ENCODE assay signal across 17 cellular contexts in genomic region chr19:14460935-14461334, GRCh38. TPM values are rescaled to one million over a fixed set of nuclear protein-coding genes. Genes with fewer than 3 reads are reported as not detected.
DNase-seq lines count a peak whose midpoint lies in the region; ATAC-seq and TF ChIP-seq lines count a peak whose summit lies in the region.
"Had no signal": no experiment of that assay in that cellular context is flagged by ENCODE, and none has a peak within 500 bp of the region (broad histone marks: within the 10 kb centered on the region; RNA-seq: fewer than 3 reads in every experiment).

No MANE protein-coding gene starts in this region.

- H3K36me3 ChIP-seq in naive thymus-derived CD4-positive, alpha-beta T cell (ENCODE audit: control insufficient read depth in 2 of 3, insufficient read depth in 3 of 3, low read length in 3 of 3): peaks cover 0 to 86% (median 22%) of the 10 kb centered on the region in 3 experiments
- no peaks in the 10 kb centered on the region for H3K36me3 ChIP-seq in uterus

- no peak overlapping the region for H3K4me3 Mint-ChIP-seq in activated CD8-positive, alpha-beta T cell treated with anti-CD3 and anti-CD28 coated beads, Interleukin-2, amount 10 ng/mL, durations not matched to agents 7 days and 5 days
- no peak overlapping the region for H3K4me3 Mint-ChIP-seq in activated CD8-positive, alpha-beta T cell treated with anti-CD3 and anti-CD28 coated beads for 36 hours
- no peak overlapping the region for H3K4me3 Mint-ChIP-seq in T-helper 17 cell
- no peak overlapping the region for H3K4me3 Mint-ChIP-seq in naive thymus-derived CD4-positive, alpha-beta T cell

- H3K36me3 Mint-ChIP-seq in activated CD8-positive, alpha-beta T cell treated with anti-CD3 and anti-CD28 coated beads, Interleukin-2, amount 10 ng/mL, durations not matched to agents 7 days and 5 days (ENCODE audit: low read depth): peaks cover 65% of the 10 kb centered on the region
- H3K36me3 Mint-ChIP-seq in activated CD8-positive, alpha-beta T cell treated with anti-CD3 and anti-CD28 coated beads for 36 hours (ENCODE audit: low read depth): peaks cover 31% of the 10 kb centered on the region
- peaks cover 7% of the 10 kb centered on the region for H3K36me3 Mint-ChIP-seq in T-helper 17 cell (ENCODE audit: low read depth)
- peaks cover 9 to 54% (median 19%) of the 10 kb centered on the region in 5 donors for H3K36me3 Mint-ChIP-seq in naive thymus-derived CD4-positive, alpha-beta T cell

- no peak for ATAC-seq in activated CD8-positive, alpha-beta T cell treated with anti-CD3 and anti-CD28 coated beads, Interleukin-2, amount 10 ng/mL, durations not matched to agents 7 days and 5 days
- ATAC-seq in activated CD8-positive, alpha-beta T cell treated with anti-CD3 and anti-CD28 coated beads for 36 hours: no peak
- ATAC-seq in T-helper 17 cell: no peak
- no peak for ATAC-seq in naive thymus-derived CD4-positive, alpha-beta T cell
- ATAC-seq: HepG2 had no signal

- H3K27ac Mint-ChIP-seq in activated CD8-positive, alpha-beta T cell treated with anti-CD3 and anti-CD28 coated beads, Interleukin-2, amount 10 ng/mL, durations not matched to agents 7 days and 5 days: peak overlapping the region; percentile 27
- H3K27ac Mint-ChIP-seq in activated CD8-positive, alpha-beta T cell treated with anti-CD3 and anti-CD28 coated beads for 36 hours: no peak overlapping the region
- peak overlapping the region; percentile 83 for H3K27ac Mint-ChIP-seq in T-helper 17 cell
- peak overlapping the region in 5 of 9 donors; percentile 1 to 76 (median 8) for H3K27ac Mint-ChIP-seq in naive thymus-derived CD4-positive, alpha-beta T cell

- no peak overlapping the region for H3K4me3 ChIP-seq in naive thymus-derived CD4-positive, alpha-beta T cell (ENCODE audit: low read length)
- no peak overlapping the region for H3K4me3 ChIP-seq in uterus
- H3K4me3 ChIP-seq: Peyer's patch had no signal

- H3K27me3 Mint-ChIP-seq in activated CD8-positive, alpha-beta T cell treated with anti-CD3 and anti-CD28 coated beads, Interleukin-2, amount 10 ng/mL, durations not matched to agents 7 days and 5 days (ENCODE audit: low read depth): no peaks in the 10 kb centered on the region
- H3K27me3 Mint-ChIP-seq in activated CD8-positive, alpha-beta T cell treated with anti-CD3 and anti-CD28 coated beads for 36 hours: no peaks in the 10 kb centered on the region
- H3K27me3 Mint-ChIP-seq in T-helper 17 cell: no peaks in the 10 kb centered on the region
- no peaks in the 10 kb centered on the region for H3K27me3 Mint-ChIP-seq in naive thymus-derived CD4-positive, alpha-beta T cell

- no peak overlapping the region for H3K27ac ChIP-seq in naive thymus-derived CD4-positive, alpha-beta T cell (ENCODE audit: low read depth, low read length)
- H3K27ac ChIP-seq in uterus: no peak overlapping the region
- H3K27ac ChIP-seq: 22Rv1, Peyer's patch had no signal

- CTCF ChIA-PET in activated CD8-positive, alpha-beta T cell treated with anti-CD3 and anti-CD28 coated beads, Interleukin-2, amount 10 ng/mL, durations not matched to agents 7 days and 5 days (lab: Charles Lee): interaction anchor here (1.4 kb wide), 1 partner anchor 11 kb away, joined by 3 read pairs; no protein-coding TSS in a partner anchor
- CTCF ChIA-PET in activated CD8-positive, alpha-beta T cell treated with anti-CD3 and anti-CD28 coated beads for 36 hours (lab: Charles Lee): interaction anchor here (0.7 to 4.3 kb wide), 2 partner anchors 19 to 263 kb away, joined by 3 to 20 read pairs; no protein-coding TSS in a partner anchor
- CTCF ChIA-PET in naive thymus-derived CD4-positive, alpha-beta T cell (lab: Charles Lee): no interaction called here

- H3K9me3 Mint-ChIP-seq in activated CD8-positive, alpha-beta T cell treated with anti-CD3 and anti-CD28 coated beads, Interleukin-2, amount 10 ng/mL, durations not matched to agents 7 days and 5 days (ENCODE audit: insufficient read depth): no peaks in the 10 kb centered on the region
- H3K9me3 Mint-ChIP-seq in activated CD8-positive, alpha-beta T cell treated with anti-CD3 and anti-CD28 coated beads for 36 hours: no peaks in the 10 kb centered on the region
- no peaks in the 10 kb centered on the region for H3K9me3 Mint-ChIP-seq in naive thymus-derived CD4-positive, alpha-beta T cell

- H3K9me3 ChIP-seq in T-helper 17 cell (ENCODE audit: control insufficient read depth, low read length, poor library complexity, severe bottlenecking) (no peaks in the 10 kb centered on the region), uterus (no peaks in the 10 kb centered on the region)
- H3K9me3 ChIP-seq in naive thymus-derived CD4-positive, alpha-beta T cell (ENCODE audit: control insufficient read depth in 2 of 3, low read length in 3 of 3): no peaks in the 10 kb centered on the region
- H3K9me3 ChIP-seq: Caco-2, Peyer's patch had no signal

- no peaks in the 10 kb centered on the region for H3K27me3 ChIP-seq in naive thymus-derived CD4-positive, alpha-beta T cell (ENCODE audit: control insufficient read depth in 2 of 2, insufficient read depth in 2 of 2, low read length in 2 of 2)
- H3K27me3 ChIP-seq in uterus: no peaks in the 10 kb centered on the region
- H3K27me3 ChIP-seq: Peyer's patch had no signal

- peaks cover 17% of the 10 kb centered on the region for H3K4me1 Mint-ChIP-seq in activated CD8-positive, alpha-beta T cell treated with anti-CD3 and anti-CD28 coated beads, Interleukin-2, amount 10 ng/mL, durations not matched to agents 7 days and 5 days (ENCODE audit: low read depth)
- H3K4me1 Mint-ChIP-seq in activated CD8-positive, alpha-beta T cell treated with anti-CD3 and anti-CD28 coated beads for 36 hours (ENCODE audit: low read depth): peaks cover 9% of the 10 kb centered on the region
- H3K4me1 Mint-ChIP-seq in T-helper 17 cell: peaks cover 7% of the 10 kb centered on the region
- peaks cover 0 to 14% (median 3%) of the 10 kb centered on the region in 7 donors for H3K4me1 Mint-ChIP-seq in naive thymus-derived CD4-positive, alpha-beta T cell

- intact Hi-C loops in activated CD8-positive, alpha-beta T cell treated with anti-CD3 and anti-CD28 coated beads for 36 hours (cut with micrococcal nuclease): no loop called here
- intact Hi-C loops in naive thymus-derived CD4-positive, alpha-beta T cell (cut with micrococcal nuclease): no loop called here
- intact Hi-C loops in uterus (cut with DNase I; ENCODE audit: low total_unique reads): no loop called here

- POLR2A ChIA-PET in activated CD8-positive, alpha-beta T cell treated with anti-CD3 and anti-CD28 coated beads, Interleukin-2, amount 10 ng/mL, durations not matched to agents 7 days and 5 days (lab: Charles Lee): no interaction called here
- POLR2A ChIA-PET in activated CD8-positive, alpha-beta T cell treated with anti-CD3 and anti-CD28 coated beads for 36 hours (lab: Charles Lee): no interaction called here
- POLR2A ChIA-PET in naive thymus-derived CD4-positive, alpha-beta T cell (lab: Charles Lee): no interaction called here

- TF ChIP-seq CTCF in activated CD8-positive, alpha-beta T cell treated with anti-CD3 and anti-CD28 coated beads for 36 hours (IDR thresholded peaks at IDR 0.05): no peak
- TF ChIP-seq CTCF in uterus (IDR thresholded peaks at IDR 0.05): no peak

- H3K4me1 ChIP-seq in naive thymus-derived CD4-positive, alpha-beta T cell (ENCODE audit: control insufficient read depth in 2 of 2, insufficient read depth in 2 of 2, low read length in 2 of 2): peaks cover 0 to 12% of the 10 kb centered on the region in 2 donors
- H3K4me1 ChIP-seq in uterus: no peaks in the 10 kb centered on the region
- H3K4me1 ChIP-seq: Caco-2, Peyer's patch had no signal

- DNase-seq in activated CD8-positive, alpha-beta T cell treated with anti-CD3 and anti-CD28 coated beads, Interleukin-2, amount 10 ng/mL, durations not matched to agents 7 days and 5 days: no peak
- no peak for DNase-seq in activated CD8-positive, alpha-beta T cell treated with anti-CD3 and anti-CD28 coated beads for 36 hours
- DNase-seq in T-helper 17 cell (no peak), uterus (no peak), DMS53 treated with DMSO at 0.1 percent for 48 hours (lab: John Stamatoyannopoulos, UW; ENCODE audit: unreplicated experiment) (no peak)
- DNase-seq in naive thymus-derived CD4-positive, alpha-beta T cell: no peak
- DNase-seq: Caco-2; GDM1; H7; KG1; NCI-H1694 treated with DMSO at 0.1 percent for 48 hours; NCI-H748 treated with DMSO at 0.1 percent for 48 hours; NK-92 treated with Interleukin-12 subunit alpha and Interleukin-12 subunit beta, amount 100 ng/mL, for 24 hours; Peyer's patch had no signal

- TF ChIP-seq POLR2A in uterus (IDR thresholded peaks at IDR 0.05): no peak

RNA-seq across cellular contexts. Expression of gene PTGER1, which starts 14.2 kb away (rescaled TPM):
- under 1 TPM; 0.32 to 0.44 TPM for total RNA-seq in activated CD8-positive, alpha-beta T cell treated with anti-CD3 and anti-CD28 coated beads, Interleukin-2, amount 10 ng/mL, durations not matched to agents 7 days and 5 days
- under 1 TPM; 0.43 TPM for total RNA-seq in activated CD8-positive, alpha-beta T cell treated with anti-CD3 and anti-CD28 coated beads for 36 hours
- total RNA-seq in T-helper 17 cell: not detected
- under 1 TPM in 1 of 5 experiments, not detected in 4; 0.46 TPM for total RNA-seq in naive thymus-derived CD4-positive, alpha-beta T cell
- not detected for polyA plus RNA-seq in naive thymus-derived CD4-positive, alpha-beta T cell
- total RNA-seq in uterus: 1 to 10 TPM in 1 of 4 donors, under 1 TPM in 1, not detected in 2; 0.30 to 1.2 TPM
- total RNA-seq: Daoy, HepG2, Peyer's patch had no signal

RNA-seq across cellular contexts. Expression of gene PKN1, which starts 27.8 kb away (rescaled TPM):
- 100 to 1,000 TPM; 244 to 263 TPM for total RNA-seq in activated CD8-positive, alpha-beta T cell treated with anti-CD3 and anti-CD28 coated beads, Interleukin-2, amount 10 ng/mL, durations not matched to agents 7 days and 5 days
- 100 to 1,000 TPM; 172 to 192 TPM for total RNA-seq in activated CD8-positive, alpha-beta T cell treated with anti-CD3 and anti-CD28 coated beads for 36 hours
- total RNA-seq in T-helper 17 cell (100 to 1,000 TPM; 163 to 202 TPM), uterus (100 to 1,000 TPM in 1 of 4 donors, 10 to 100 TPM in 3; 56.2 to 129 (median 82.4) TPM)
- 100 to 1,000 TPM; 194 to 211 (median 206) TPM for total RNA-seq in naive thymus-derived CD4-positive, alpha-beta T cell
- polyA plus RNA-seq in naive thymus-derived CD4-positive, alpha-beta T cell: 10 to 100 TPM; 47.2 to 88.2 TPM

RNA-seq across cellular contexts. Expression of gene GIPC1, which starts 35.0 kb away (rescaled TPM):
- total RNA-seq in activated CD8-positive, alpha-beta T cell treated with anti-CD3 and anti-CD28 coated beads, Interleukin-2, amount 10 ng/mL, durations not matched to agents 7 days and 5 days: 10 to 100 TPM; 37.9 to 39.3 TPM
- 10 to 100 TPM; 17.3 to 19.6 TPM for total RNA-seq in activated CD8-positive, alpha-beta T cell treated with anti-CD3 and anti-CD28 coated beads for 36 hours
- total RNA-seq in T-helper 17 cell (10 to 100 TPM; 34.8 to 38.6 TPM), uterus (10 to 100 TPM; 14.1 to 70.0 (median 36.3) TPM)
- total RNA-seq in naive thymus-derived CD4-positive, alpha-beta T cell: 10 to 100 TPM; 21.3 to 45.4 (median 24.7) TPM
- 10 to 100 TPM; 34.0 to 46.1 TPM for polyA plus RNA-seq in naive thymus-derived CD4-positive, alpha-beta T cell

RNA-seq across cellular contexts. Expression of gene DDX39A, which starts 41.8 kb away (rescaled TPM):
- total RNA-seq in activated CD8-positive, alpha-beta T cell treated with anti-CD3 and anti-CD28 coated beads, Interleukin-2, amount 10 ng/mL, durations not matched to agents 7 days and 5 days: 100 to 1,000 TPM; 309 to 313 TPM
- 100 to 1,000 TPM; 217 to 226 TPM for total RNA-seq in activated CD8-positive, alpha-beta T cell treated with anti-CD3 and anti-CD28 coated beads for 36 hours
- total RNA-seq in T-helper 17 cell (100 to 1,000 TPM; 276 to 284 TPM), uterus (10 to 100 TPM; 41.3 to 91.2 (median 52.8) TPM)
- total RNA-seq in naive thymus-derived CD4-positive, alpha-beta T cell: 100 to 1,000 TPM; 135 to 288 (median 215) TPM
- 100 to 1,000 TPM in 1 of 2 donors, 10 to 100 TPM in 1; 98.6 to 134 TPM for polyA plus RNA-seq in naive thymus-derived CD4-positive, alpha-beta T cell

RNA-seq across cellular contexts. Expression of gene DNAJB1, which starts 57.3 kb away (rescaled TPM):
- total RNA-seq in activated CD8-positive, alpha-beta T cell treated with anti-CD3 and anti-CD28 coated beads, Interleukin-2, amount 10 ng/mL, durations not matched to agents 7 days and 5 days: 100 to 1,000 TPM; 110 to 112 TPM
- 10 to 100 TPM; 52.0 to 59.6 TPM for total RNA-seq in activated CD8-positive, alpha-beta T cell treated with anti-CD3 and anti-CD28 coated beads for 36 hours
- total RNA-seq in T-helper 17 cell (100 to 1,000 TPM; 483 to 558 TPM), uterus (10 to 100 TPM; 10.2 to 66.9 (median 40.6) TPM)
- 100 to 1,000 TPM in 4 of 5 experiments, 10 to 100 TPM in 1; 87.4 to 574 (median 177) TPM for total RNA-seq in naive thymus-derived CD4-positive, alpha-beta T cell
- 100 to 1,000 TPM; 221 to 307 TPM for polyA plus RNA-seq in naive thymus-derived CD4-positive, alpha-beta T cell
